11 cellular contexts compared by ENCODE assay signal in genomic region chr6:20873425-20874190, GRCh38.
DNase-seq lines count a peak whose midpoint lies in the region; ATAC-seq and TF ChIP-seq lines count a peak whose summit lies in the region.
"Had no signal": no experiment of that assay in that cellular context is flagged by ENCODE, and none has a peak within 500 bp of the region (broad histone marks: within the 10 kb centered on the region; RNA-seq: fewer than 3 reads in every experiment).

No MANE protein-coding gene starts in this region.

- H3F3A ChIP-seq in PC-3 (ENCODE audit: low read length, unreplicated experiment): no peaks in the 10 kb centered on the region

- no peak for ATAC-seq in PC-3
- no peak for ATAC-seq in HG03045 (IDR thresholded peaks at IDR 0.05; ENCODE audit: unreplicated experiment)
- ATAC-seq in GM19467 (IDR thresholded peaks at IDR 0.05; ENCODE audit: unreplicated experiment): no peak

- H3K9me2 ChIP-seq in PC-3 (replicated peaks; ENCODE audit: low read length): no peaks in the 10 kb centered on the region

- H3K4me3 ChIP-seq in mammary epithelial cell (replicated peaks in 1 of 3; ENCODE audit: insufficient read depth in 1 of 3, low read depth in 2 of 3, low read length in 3 of 3) (no peak overlapping the region), PC-3 (ENCODE audit: low read length) (no peak overlapping the region), fibroblast of mammary gland (ENCODE audit: control insufficient read depth, low read depth, low read length) (no peak overlapping the region)
- H3K4me3 ChIP-seq: skin epidermis had no signal

- no peaks in the 10 kb centered on the region for H3K9me3 Mint-ChIP-seq in MCF 10A (ENCODE audit: unreplicated experiment)
- H3K9me3 Mint-ChIP-seq in activated CD4-positive, alpha-beta memory T cell treated with anti-CD3 and anti-CD28 coated beads, Interleukin-2, amount 10 ng/mL, durations not matched to agents 7 days and 5 days: no peaks in the 10 kb centered on the region

- H3K9ac ChIP-seq in mammary epithelial cell (ENCODE audit: insufficient read depth, low read length) (no peak overlapping the region), PC-3 (ENCODE audit: low read length) (no peak overlapping the region)

- H3K4me2 ChIP-seq in mammary epithelial cell (ENCODE audit: insufficient read depth, low read depth, low read length) (no peak overlapping the region), PC-3 (ENCODE audit: low read length) (no peak overlapping the region)

- H3K4me3 Mint-ChIP-seq in MCF 10A (ENCODE audit: unreplicated experiment): no peak overlapping the region
- no peak overlapping the region for H3K4me3 Mint-ChIP-seq in activated CD4-positive, alpha-beta memory T cell treated with anti-CD3 and anti-CD28 coated beads, Interleukin-2, amount 10 ng/mL, durations not matched to agents 7 days and 5 days

- peaks cover 27% of the 10 kb centered on the region for H3K4me1 ChIP-seq in mammary epithelial cell (ENCODE audit: insufficient read depth, low read length)
- peaks cover 37% of the 10 kb centered on the region for H3K4me1 ChIP-seq in PC-3 (ENCODE audit: insufficient read depth, low read length)

- H3K27me3 ChIP-seq in mammary epithelial cell (ENCODE audit: insufficient read depth, low read length) (no peaks in the 10 kb centered on the region), PC-3 (ENCODE audit: low read length) (no peaks in the 10 kb centered on the region)

- POLR2A ChIA-PET in MCF 10A (lab: Yijun Ruan, JAX) (interaction anchor here (0.8 to 1.3 kb wide), 3 partner anchors 34 to 715 kb away, joined by 3 to 5 read pairs (median 4); no protein-coding TSS in a partner anchor), PC-3 (lab: Charles Lee; ENCODE audit: unreplicated experiment) (no interaction called here)
- POLR2A ChIA-PET in activated CD4-positive, alpha-beta memory T cell treated with anti-CD3 and anti-CD28 coated beads, Interleukin-2, amount 10 ng/mL, durations not matched to agents 7 days and 5 days (lab: Charles Lee): no interaction called here

- dilution Hi-C loops in mammary epithelial cell (cut with HindIII; ENCODE audit: low sequenced_read_pairs): no loop called here

- in situ Hi-C loops in mammary epithelial cell (cut with MboI; ENCODE audit: low sequenced_read_pairs in 2 of 2): loop anchor here (10.0 kb wide), 1 partner anchor 711 kb away; no protein-coding TSS in a partner anchor

- H4K20me1 ChIP-seq in mammary epithelial cell (ENCODE audit: insufficient read depth, low read length) (no peaks in the 10 kb centered on the region), PC-3 (ENCODE audit: low read length) (no peaks in the 10 kb centered on the region)

- no peaks in the 10 kb centered on the region for H3K79me2 ChIP-seq in mammary epithelial cell (ENCODE audit: insufficient read depth, low read length)
- no peaks in the 10 kb centered on the region for H3K79me2 ChIP-seq in PC-3 (ENCODE audit: low read length)

- H3K9me3 ChIP-seq in mammary epithelial cell (replicated peaks; ENCODE audit: insufficient read depth, low read length) (no peaks in the 10 kb centered on the region), PC-3 (ENCODE audit: low read length) (no peaks in the 10 kb centered on the region)

- DNase-seq in MCF 10A (ENCODE audit: unreplicated experiment) (peak; percentile 21), mammary epithelial cell (no peak), PC-3 (peak; percentile 58), fibroblast of mammary gland (ENCODE audit: low read depth) (peak; percentile 37), renal cortical epithelial cell (ENCODE audit: low read depth) (peak; percentile 40)
- DNase-seq in activated CD4-positive, alpha-beta memory T cell treated with anti-CD3 and anti-CD28 coated beads, Interleukin-2, amount 10 ng/mL, durations not matched to agents 7 days and 5 days: no peak
- DNase-seq: NCI-H2029 had no signal

- H3K27me3 Mint-ChIP-seq in MCF 10A (ENCODE audit: insufficient read depth, unreplicated experiment): no peaks in the 10 kb centered on the region
- no peaks in the 10 kb centered on the region for H3K27me3 Mint-ChIP-seq in activated CD4-positive, alpha-beta memory T cell treated with anti-CD3 and anti-CD28 coated beads, Interleukin-2, amount 10 ng/mL, durations not matched to agents 7 days and 5 days

- H3K36me3 Mint-ChIP-seq in MCF 10A (ENCODE audit: insufficient read depth, unreplicated experiment): no peaks in the 10 kb centered on the region
- H3K36me3 Mint-ChIP-seq in activated CD4-positive, alpha-beta memory T cell treated with anti-CD3 and anti-CD28 coated beads, Interleukin-2, amount 10 ng/mL, durations not matched to agents 7 days and 5 days (ENCODE audit: low read depth): no peaks in the 10 kb centered on the region

- no TSS peak for BruUV-seq in MCF 10A (replicated peaks; lab: Mats Ljungman, UMichigan)
- no TSS peak for BruUV-seq in mammary epithelial cell (replicated peaks; lab: Mats Ljungman, UMichigan)
- BruUV-seq in PC-3 (replicated peaks; lab: Mats Ljungman, UMichigan): no TSS peak

- CTCF ChIA-PET in MCF 10A (lab: Yijun Ruan, JAX): interaction anchor here (0.6 to 6.1 kb wide), 8 partner anchors 22 to 718 kb away, joined by 3 to 62 read pairs (median 4); no protein-coding TSS in a partner anchor
- CTCF ChIA-PET in mammary epithelial cell (lab: Charles Lee; ENCODE audit: low non-redundant PET): interaction anchor here (0.7 kb wide), 1 partner anchor 1953 kb away, joined by 3 read pairs; no protein-coding TSS in a partner anchor
- CTCF ChIA-PET in PC-3 (lab: Charles Lee): interaction anchor here (0.7 to 1.7 kb wide), 2 partner anchors 310 to 716 kb away, joined by 5 to 6 read pairs; no protein-coding TSS in a partner anchor
- CTCF ChIA-PET in activated CD4-positive, alpha-beta memory T cell treated with anti-CD3 and anti-CD28 coated beads, Interleukin-2, amount 10 ng/mL, durations not matched to agents 7 days and 5 days (lab: Charles Lee): interaction anchor here (1.0 kb wide), 1 partner anchor 715 kb away, joined by 3 read pairs; no protein-coding TSS in a partner anchor

- 92% methylated on average over 7 of the region's 7 CpGs for WGBS in mammary epithelial cell (ENCODE audit: low coverage, missing lambda C conversion rate)

- no peak for TF ChIP-seq CTCF in MCF 10A (IDR thresholded peaks at IDR 0.05; ENCODE audit: unreplicated experiment)
- peak in 1 of 2 donors; percentile 13 for TF ChIP-seq CTCF in mammary epithelial cell (conservative IDR thresholded peaks at IDR 0.05 in 1 of 2, IDR thresholded peaks at IDR 0.05 in 1 of 2; ENCODE audit: extremely low read depth in 1 of 2, insufficient read depth in 1 of 2, low read depth in 1 of 2, low read length in 2 of 2)
- TF ChIP-seq CTCF in PC-3 (conservative IDR thresholded peaks at IDR 0.05; ENCODE audit: low read depth, low read length): peak; percentile 74
- TF ChIP-seq CTCF in fibroblast of mammary gland (conservative IDR thresholded peaks at IDR 0.05; ENCODE audit: control insufficient read depth, insufficient read depth, low read depth, low read length): peak; percentile 22

- H3K27ac Mint-ChIP-seq in MCF 10A (ENCODE audit: low read depth, unreplicated experiment): peak overlapping the region; percentile 21
- H3K27ac Mint-ChIP-seq in activated CD4-positive, alpha-beta memory T cell treated with anti-CD3 and anti-CD28 coated beads, Interleukin-2, amount 10 ng/mL, durations not matched to agents 7 days and 5 days: no peak overlapping the region

- H3K4me1 Mint-ChIP-seq in MCF 10A (ENCODE audit: insufficient read depth, unreplicated experiment): peaks cover 23% of the 10 kb centered on the region
- peaks cover 14% of the 10 kb centered on the region for H3K4me1 Mint-ChIP-seq in activated CD4-positive, alpha-beta memory T cell treated with anti-CD3 and anti-CD28 coated beads, Interleukin-2, amount 10 ng/mL, durations not matched to agents 7 days and 5 days

- H2AFZ ChIP-seq in mammary epithelial cell (ENCODE audit: low read depth, low read length) (no peak overlapping the region), PC-3 (ENCODE audit: low read length) (no peak overlapping the region)

- intact Hi-C loops in MCF 10A (cut with micrococcal nuclease): loop anchor here (2.0 kb wide), 1 partner anchor 309 kb away; no protein-coding TSS in a partner anchor
- intact Hi-C loops in mammary epithelial cell (cut with micrococcal nuclease): loop anchor here (10.0 kb wide), 1 partner anchor 1271 kb away; no protein-coding TSS in a partner anchor
- intact Hi-C loops in PC-3 (cut with micrococcal nuclease): no loop called here

- H3K27ac ChIP-seq in mammary epithelial cell (ENCODE audit: insufficient read depth, low read depth, low read length): no peak overlapping the region
- H3K27ac ChIP-seq in PC-3 (ENCODE audit: low read length): no peak overlapping the region
- H3K27ac ChIP-seq: RWPE1, skin epidermis had no signal

- H3K36me3 ChIP-seq in mammary epithelial cell (ENCODE audit: insufficient read depth, low read length): no peaks in the 10 kb centered on the region
- H3K36me3 ChIP-seq in PC-3 (ENCODE audit: low read depth, low read length): no peaks in the 10 kb centered on the region

Comparison
In these comparisons a context has a peak if more than half of its experiments do, and no peak if none do; other contexts are left out.
1. DNase-seq: peak in MCF 10A (single experiment), PC-3 (single experiment), fibroblast of mammary gland (single experiment) and renal cortical epithelial cell (single experiment); none in mammary epithelial cell (single experiment) and activated CD4-positive, alpha-beta memory T cell treated with anti-CD3 and anti-CD28 coated beads, Interleukin-2, amount 10 ng/mL, durations not matched to agents 7 days and 5 days (single experiment).